In the genomic region with DNA sequence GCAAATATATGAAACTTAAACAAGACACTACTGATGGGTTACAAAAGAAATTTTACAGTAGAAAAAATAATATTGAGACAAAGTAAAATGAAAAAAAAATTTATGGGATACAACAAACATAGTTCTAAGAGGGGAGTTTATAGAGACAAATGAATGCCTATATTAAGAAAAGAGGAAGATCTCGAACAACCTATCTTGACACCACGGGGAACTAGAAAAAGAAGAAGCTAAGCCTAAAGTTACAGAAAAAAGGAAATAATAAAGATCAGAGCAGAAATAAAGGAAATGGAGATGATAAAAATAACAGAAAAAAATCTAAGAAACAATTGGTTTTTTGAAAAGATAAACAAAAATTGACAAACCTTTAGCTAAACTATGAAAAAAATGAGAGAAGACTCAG, we compare ENCODE assay signal across 33 cellular contexts. TPM values are rescaled to one million over a fixed set of nuclear protein-coding genes. Genes with fewer than 3 reads are reported as not detected.
DNase-seq lines count a peak whose midpoint lies in the region; ATAC-seq, FAIRE-seq and TF ChIP-seq lines count a peak whose summit lies in the region.
"Had no signal": no experiment of that assay in that cellular context is flagged by ENCODE, and none has a peak within 500 bp of the region (broad histone marks: within the 10 kb centered on the region; RNA-seq: fewer than 3 reads in every experiment).

No MANE protein-coding gene starts in this region.

- no peak for DNase-seq in stimulated activated naive CD8-positive, alpha-beta T cell treated with anti-CD3 and anti-CD28 coated beads, Interleukin-15, Interleukin-2, amounts not matched to agents 100 U/mL and 50 U/mL, for 24 hours
- DNase-seq in OCI-M1 (lab: John Stamatoyannopoulos, UW) (peak; percentile 64), frontal cortex (ENCODE audit: low spot score in 2 of 2) (no peak), urothelium cell line (ENCODE audit: low spot score) (no peak), nephron progenitor cell (no peak)
- DNase-seq in activated effector memory CD4-positive, alpha-beta T cell treated with anti-CD3 and anti-CD28 coated beads, Interleukin-2, amount 50 U/mL, for 16 hours: no peak
- DNase-seq: activated CD4-positive, alpha-beta T cell treated with anti-CD3 and anti-CD28 coated beads for 36 hours; activated CD8-positive, alpha-beta memory T cell treated with anti-CD3 and anti-CD28 coated beads for 24 hours; activated T-cell treated with anti-CD3 and anti-CD28 coated beads, Interleukin-2, amount 50 U/mL, for 24 hours; brain microvascular endothelial cell; DMS53; effector memory CD8-positive, alpha-beta T cell; foreskin fibroblast; GDM1; GOT3; immature natural killer cell; natural killer cell; NCI-H1092 treated with DMSO at 0.1 percent for 48 hours; NCI-H187 treated with DMSO at 0.1 percent for 48 hours; NCI-H226; NCI-H774; ovary; right cardiac atrium; SHP77; stimulated activated CD4-positive, alpha-beta T cell treated with anti-CD3 and anti-CD28 coated beads, Interleukin-4, amount 100 ng/mL, for 24 hours; stimulated activated naive CD4-positive, alpha-beta T cell treated with Interleukin-2 at 50 U/mL for 16 hours; T-helper 1 cell; thyroid gland had no signal

- H3K4me1 Mint-ChIP-seq in stimulated activated naive CD8-positive, alpha-beta T cell treated with anti-CD3 and anti-CD28 coated beads, Interleukin-15, Interleukin-2, amounts not matched to agents 100 ng/mL and 50 ng/mL, for 24 hours (ENCODE audit: low read depth): peaks cover 8% of the 10 kb centered on the region
- no peaks in the 10 kb centered on the region for H3K4me1 Mint-ChIP-seq in nephron progenitor cell
- H3K4me1 Mint-ChIP-seq: activated CD4-positive, alpha-beta T cell treated with anti-CD3 and anti-CD28 coated beads for 36 hours; natural killer cell had no signal

- ATAC-seq in stimulated activated naive CD8-positive, alpha-beta T cell treated with anti-CD3 and anti-CD28 coated beads, Interleukin-15, Interleukin-2, amounts not matched to agents 100 U/mL and 50 U/mL, for 24 hours: no peak
- no peak for ATAC-seq in GM21737 (IDR thresholded peaks at IDR 0.05; ENCODE audit: unreplicated experiment)
- ATAC-seq: activated CD4-positive, alpha-beta T cell treated with anti-CD3 and anti-CD28 coated beads for 36 hours; effector memory CD8-positive, alpha-beta T cell; left lobe of liver; natural killer cell; right cardiac atrium had no signal

- no peak overlapping the region for H3K4me3 Mint-ChIP-seq in stimulated activated naive CD8-positive, alpha-beta T cell treated with anti-CD3 and anti-CD28 coated beads, Interleukin-15, Interleukin-2, amounts not matched to agents 100 ng/mL and 50 ng/mL, for 24 hours
- H3K4me3 Mint-ChIP-seq in nephron progenitor cell: no peak overlapping the region
- H3K4me3 Mint-ChIP-seq: activated CD4-positive, alpha-beta T cell treated with anti-CD3 and anti-CD28 coated beads for 36 hours; activated T-cell treated with anti-CD3 and anti-CD28 coated beads, Interleukin-2, amount 50 U/mL, for 24 hours; effector memory CD8-positive, alpha-beta T cell; immature natural killer cell; natural killer cell had no signal

- TF ChIP-seq CTCF in nephron progenitor cell (IDR thresholded peaks at IDR 0.05): no peak

- H3K9me3 Mint-ChIP-seq in stimulated activated naive CD8-positive, alpha-beta T cell treated with anti-CD3 and anti-CD28 coated beads, Interleukin-15, Interleukin-2, amounts not matched to agents 100 ng/mL and 50 ng/mL, for 24 hours: peaks cover 29% of the 10 kb centered on the region
- peaks cover 94% of the 10 kb centered on the region for H3K9me3 Mint-ChIP-seq in nephron progenitor cell

- H3K27ac Mint-ChIP-seq in stimulated activated naive CD8-positive, alpha-beta T cell treated with anti-CD3 and anti-CD28 coated beads, Interleukin-15, Interleukin-2, amounts not matched to agents 100 ng/mL and 50 ng/mL, for 24 hours: peak overlapping the region; percentile 6
- H3K27ac Mint-ChIP-seq in nephron progenitor cell: no peak overlapping the region
- H3K27ac Mint-ChIP-seq: activated CD4-positive, alpha-beta T cell treated with anti-CD3 and anti-CD28 coated beads for 36 hours; activated T-cell treated with anti-CD3 and anti-CD28 coated beads, Interleukin-2, amount 50 U/mL, for 24 hours; effector memory CD8-positive, alpha-beta T cell; immature natural killer cell; natural killer cell had no signal

- peaks cover 8% of the 10 kb centered on the region for H3K36me3 Mint-ChIP-seq in stimulated activated naive CD8-positive, alpha-beta T cell treated with anti-CD3 and anti-CD28 coated beads, Interleukin-15, Interleukin-2, amounts not matched to agents 100 ng/mL and 50 ng/mL, for 24 hours (ENCODE audit: low read depth)
- peaks cover 93% of the 10 kb centered on the region for H3K36me3 Mint-ChIP-seq in nephron progenitor cell (ENCODE audit: low read depth)

- FAIRE-seq in frontal cortex (lab: Jason Lieb, UNC) (peak; percentile 31), urothelium cell line (lab: Jason Lieb, UNC) (no peak)
- FAIRE-seq: GM18507, TTC549 had no signal

- no peaks in the 10 kb centered on the region for H3K27me3 Mint-ChIP-seq in stimulated activated naive CD8-positive, alpha-beta T cell treated with anti-CD3 and anti-CD28 coated beads, Interleukin-15, Interleukin-2, amounts not matched to agents 100 ng/mL and 50 ng/mL, for 24 hours
- peaks cover 6% of the 10 kb centered on the region for H3K27me3 Mint-ChIP-seq in nephron progenitor cell (ENCODE audit: low read depth, poor library complexity)
- H3K27me3 Mint-ChIP-seq: activated T-cell treated with anti-CD3 and anti-CD28 coated beads, Interleukin-2, amount 50 U/mL, for 24 hours had no signal

RNA-seq across cellular contexts. Expression of a gene that starts 9.1 kb away (rescaled TPM):
- 49.7 TPM for total RNA-seq in frontal cortex
